In the genomic region with DNA sequence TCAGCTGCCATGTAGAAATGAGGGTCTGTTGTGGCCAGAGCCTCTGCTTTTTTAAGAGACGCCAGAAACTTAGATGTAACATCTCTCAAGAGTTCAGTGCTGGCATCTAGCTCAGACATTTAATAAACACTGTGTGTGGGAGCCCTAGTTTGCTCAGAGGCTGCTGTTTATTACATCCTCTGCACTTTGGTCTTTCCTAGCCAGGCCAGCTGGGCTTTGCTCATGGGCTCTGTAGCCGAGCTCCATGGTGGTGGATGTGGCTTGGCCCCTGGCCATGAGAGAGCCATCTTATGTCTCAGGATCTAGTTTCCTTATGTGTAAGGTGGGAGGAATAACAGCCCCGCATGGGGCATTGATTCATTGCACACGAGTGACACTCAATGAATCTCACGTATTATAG, we compare ENCODE assay signal across 1 cellular context.
TF ChIP-seq lines count a peak whose summit lies in the region.

No MANE protein-coding gene starts in this region.

TF ChIP-seq in HepG2, 621 proteins besides CTCF, POLR2A, EP300 and RAD21 (continued from another document and continues in another):
- TF ChIP-seq, protein P1, sequence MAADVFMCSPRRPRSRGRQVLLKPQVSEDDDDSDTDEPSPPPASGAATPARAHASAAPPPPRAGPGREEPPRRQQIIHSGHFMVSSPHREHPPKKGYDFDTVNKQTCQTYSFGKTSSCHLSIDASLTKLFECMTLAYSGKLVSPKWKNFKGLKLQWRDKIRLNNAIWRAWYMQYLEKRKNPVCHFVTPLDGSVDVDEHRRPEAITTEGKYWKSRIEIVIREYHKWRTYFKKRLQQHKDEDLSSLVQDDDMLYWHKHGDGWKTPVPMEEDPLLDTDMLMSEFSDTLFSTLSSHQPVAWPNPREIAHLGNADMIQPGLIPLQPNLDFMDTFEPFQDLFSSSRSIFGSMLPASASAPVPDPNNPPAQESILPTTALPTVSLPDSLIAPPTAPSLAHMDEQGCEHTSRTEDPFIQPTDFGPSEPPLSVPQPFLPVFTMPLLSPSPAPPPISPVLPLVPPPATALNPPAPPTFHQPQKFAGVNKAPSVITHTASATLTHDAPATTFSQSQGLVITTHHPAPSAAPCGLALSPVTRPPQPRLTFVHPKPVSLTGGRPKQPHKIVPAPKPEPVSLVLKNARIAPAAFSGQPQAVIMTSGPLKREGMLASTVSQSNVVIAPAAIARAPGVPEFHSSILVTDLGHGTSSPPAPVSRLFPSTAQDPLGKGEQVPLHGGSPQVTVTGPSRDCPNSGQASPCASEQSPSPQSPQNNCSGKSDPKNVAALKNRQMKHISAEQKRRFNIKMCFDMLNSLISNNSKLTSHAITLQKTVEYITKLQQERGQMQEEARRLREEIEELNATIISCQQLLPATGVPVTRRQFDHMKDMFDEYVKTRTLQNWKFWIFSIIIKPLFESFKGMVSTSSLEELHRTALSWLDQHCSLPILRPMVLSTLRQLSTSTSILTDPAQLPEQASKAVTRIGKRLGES (CRISPR knock-in tag; IDR thresholded peaks at IDR 0.05; ENCODE audit: borderline replicate concordance): no peak
- TF ChIP-seq MYNN (CRISPR knock-in tag; IDR thresholded peaks at IDR 0.05; ENCODE audit: low read depth) (no peak), MED8 (CRISPR knock-in tag; IDR thresholded peaks at IDR 0.05; ENCODE audit: insufficient replicate concordance) (no peak), KDM6A (CRISPR knock-in tag; IDR thresholded peaks at IDR 0.05; ENCODE audit: low read depth) (0 out of 2 replicates have a peak, but pooled peaks have one; percentile 17), YY1 (IDR thresholded peaks at IDR 0.05; ENCODE audit: insufficient read depth, insufficient replicate concordance, low read depth, low read length) (peak; percentile 58), JARID2 (CRISPR knock-in tag; IDR thresholded peaks at IDR 0.05; ENCODE audit: insufficient replicate concordance) (no peak), ZNF331 (CRISPR knock-in tag; IDR thresholded peaks at IDR 0.05) (peak; percentile 53; the same call in 1 of the 2 replicates), MATR3 (CRISPR knock-in tag; IDR thresholded peaks at IDR 0.05) (no peak), FOXJ3 (CRISPR knock-in tag; IDR thresholded peaks at IDR 0.05; ENCODE audit: borderline replicate concordance) (peak; percentile 49; the same call in 1 of the 2 replicates), RCOR2 (CRISPR knock-in tag; IDR thresholded peaks at IDR 0.05) (peak; percentile 54; the same call in 1 of the 2 replicates), ELF3 (CRISPR knock-in tag; IDR thresholded peaks at IDR 0.05) (no peak), MTF1 (CRISPR knock-in tag; IDR thresholded peaks at IDR 0.05) (no peak), ZNF264 (CRISPR knock-in tag; IDR thresholded peaks at IDR 0.05) (peak; percentile 72; the same call in 1 of the 2 replicates), FOXA1 (IDR thresholded peaks at IDR 0.05) (no peak), FOXA1 (CRISPR knock-in tag; IDR thresholded peaks at IDR 0.05) (0 out of 2 replicates have a peak, but pooled peaks have one; percentile 24), GATAD2A (CRISPR knock-in tag; IDR thresholded peaks at IDR 0.05) (peak; percentile 36; the same call in 1 of the 2 replicates), ZNF205 (CRISPR knock-in tag; IDR thresholded peaks at IDR 0.05) (no peak), HNF4A (CRISPR knock-in tag; IDR thresholded peaks at IDR 0.05) (peak; percentile 93), MIXL1 (CRISPR knock-in tag; IDR thresholded peaks at IDR 0.05) (peak; percentile 65; the same call in 1 of the 2 replicates), FOXK1 (CRISPR knock-in tag; IDR thresholded peaks at IDR 0.05; ENCODE audit: borderline replicate concordance, low read depth) (0 out of 2 replicates have a peak, but pooled peaks have one; percentile 48), NR3C1 (CRISPR knock-in tag; IDR thresholded peaks at IDR 0.05) (no peak), HOXA3 (CRISPR knock-in tag; IDR thresholded peaks at IDR 0.05) (peak; percentile 42; the same call in 1 of the 2 replicates), SRSF4 (IDR thresholded peaks at IDR 0.05; ENCODE audit: low read depth, low read length, poor library complexity, severe bottlenecking) (no peak), ERF (CRISPR knock-in tag; IDR thresholded peaks at IDR 0.05) (peak; percentile 51; the same call in 1 of the 2 replicates), TARDBP (CRISPR knock-in tag; IDR thresholded peaks at IDR 0.05) (peak; percentile 43; the same call in 1 of the 2 replicates), TRIM24 (CRISPR knock-in tag; IDR thresholded peaks at IDR 0.05) (no peak), ZNF776 (CRISPR knock-in tag; IDR thresholded peaks at IDR 0.05) (no peak), KMT2B (CRISPR knock-in tag; IDR thresholded peaks at IDR 0.05) (0 out of 2 replicates have a peak, but pooled peaks have one; percentile 32), NCOA5 (CRISPR knock-in tag; IDR thresholded peaks at IDR 0.05) (no peak), ARNT2 (CRISPR knock-in tag; IDR thresholded peaks at IDR 0.05; ENCODE audit: low read depth) (no peak), ZNF263 (CRISPR knock-in tag; IDR thresholded peaks at IDR 0.05) (no peak), RXRB (CRISPR knock-in tag; IDR thresholded peaks at IDR 0.05; ENCODE audit: borderline replicate concordance) (peak; percentile 29; the same call in 1 of the 2 replicates), ZNF143 (CRISPR knock-in tag; IDR thresholded peaks at IDR 0.05) (no peak), ZNF530 (CRISPR knock-in tag; IDR thresholded peaks at IDR 0.05; ENCODE audit: low read depth) (no peak), ZNF468 (CRISPR knock-in tag; IDR thresholded peaks at IDR 0.05) (no peak), RNF2 (conservative IDR thresholded peaks at IDR 0.05; ENCODE audit: low read depth) (no peak), YEATS4 (CRISPR knock-in tag; IDR thresholded peaks at IDR 0.05; ENCODE audit: borderline replicate concordance) (peak; percentile 33; the same call in 1 of the 2 replicates), ETV5 (CRISPR knock-in tag; IDR thresholded peaks at IDR 0.05; ENCODE audit: borderline replicate concordance) (peak; percentile 44; the same call in 1 of the 2 replicates), RAD51 (IDR thresholded peaks at IDR 0.05; ENCODE audit: borderline replicate concordance) (no peak), SOX6 (IDR thresholded peaks at IDR 0.05) (no peak), SOX6 (CRISPR knock-in tag; IDR thresholded peaks at IDR 0.05) (peak; percentile 49), SAP130 (CRISPR knock-in tag; IDR thresholded peaks at IDR 0.05; ENCODE audit: low read depth) (0 out of 2 replicates have a peak, but pooled peaks have one; percentile 26), EEA1 (CRISPR knock-in tag; IDR thresholded peaks at IDR 0.05; ENCODE audit: borderline replicate concordance) (no peak), FOXO1 (CRISPR knock-in tag; IDR thresholded peaks at IDR 0.05) (peak; percentile 85), ZNF792 (CRISPR knock-in tag; IDR thresholded peaks at IDR 0.05) (0 out of 2 replicates have a peak, but pooled peaks have one; percentile 41), ZNF354B (CRISPR knock-in tag; IDR thresholded peaks at IDR 0.05) (no peak), MAFG (CRISPR knock-in tag; IDR thresholded peaks at IDR 0.05) (no peak), ZNF292 (CRISPR knock-in tag; IDR thresholded peaks at IDR 0.05; ENCODE audit: borderline replicate concordance, low read depth) (peak; percentile 28; the same call in 1 of the 2 replicates), MYC (CRISPR knock-in tag; IDR thresholded peaks at IDR 0.05; ENCODE audit: borderline replicate concordance) (no peak), ZNF7 (CRISPR knock-in tag; IDR thresholded peaks at IDR 0.05) (no peak), ATF1 (CRISPR knock-in tag; IDR thresholded peaks at IDR 0.05) (no peak), SALL1 (CRISPR knock-in tag; IDR thresholded peaks at IDR 0.05) (peak; percentile 80)
- TF ChIP-seq, protein P2, sequence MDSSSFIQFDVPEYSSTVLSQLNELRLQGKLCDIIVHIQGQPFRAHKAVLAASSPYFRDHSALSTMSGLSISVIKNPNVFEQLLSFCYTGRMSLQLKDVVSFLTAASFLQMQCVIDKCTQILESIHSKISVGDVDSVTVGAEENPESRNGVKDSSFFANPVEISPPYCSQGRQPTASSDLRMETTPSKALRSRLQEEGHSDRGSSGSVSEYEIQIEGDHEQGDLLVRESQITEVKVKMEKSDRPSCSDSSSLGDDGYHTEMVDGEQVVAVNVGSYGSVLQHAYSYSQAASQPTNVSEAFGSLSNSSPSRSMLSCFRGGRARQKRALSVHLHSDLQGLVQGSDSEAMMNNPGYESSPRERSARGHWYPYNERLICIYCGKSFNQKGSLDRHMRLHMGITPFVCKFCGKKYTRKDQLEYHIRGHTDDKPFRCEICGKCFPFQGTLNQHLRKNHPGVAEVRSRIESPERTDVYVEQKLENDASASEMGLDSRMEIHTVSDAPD (CRISPR knock-in tag; IDR thresholded peaks at IDR 0.05): no peak
- TF ChIP-seq, protein P3, sequence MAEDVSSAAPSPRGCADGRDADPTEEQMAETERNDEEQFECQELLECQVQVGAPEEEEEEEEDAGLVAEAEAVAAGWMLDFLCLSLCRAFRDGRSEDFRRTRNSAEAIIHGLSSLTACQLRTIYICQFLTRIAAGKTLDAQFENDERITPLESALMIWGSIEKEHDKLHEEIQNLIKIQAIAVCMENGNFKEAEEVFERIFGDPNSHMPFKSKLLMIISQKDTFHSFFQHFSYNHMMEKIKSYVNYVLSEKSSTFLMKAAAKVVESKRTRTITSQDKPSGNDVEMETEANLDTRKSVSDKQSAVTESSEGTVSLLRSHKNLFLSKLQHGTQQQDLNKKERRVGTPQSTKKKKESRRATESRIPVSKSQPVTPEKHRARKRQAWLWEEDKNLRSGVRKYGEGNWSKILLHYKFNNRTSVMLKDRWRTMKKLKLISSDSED (CRISPR knock-in tag; IDR thresholded peaks at IDR 0.05): no peak
- TF ChIP-seq, protein P4, sequence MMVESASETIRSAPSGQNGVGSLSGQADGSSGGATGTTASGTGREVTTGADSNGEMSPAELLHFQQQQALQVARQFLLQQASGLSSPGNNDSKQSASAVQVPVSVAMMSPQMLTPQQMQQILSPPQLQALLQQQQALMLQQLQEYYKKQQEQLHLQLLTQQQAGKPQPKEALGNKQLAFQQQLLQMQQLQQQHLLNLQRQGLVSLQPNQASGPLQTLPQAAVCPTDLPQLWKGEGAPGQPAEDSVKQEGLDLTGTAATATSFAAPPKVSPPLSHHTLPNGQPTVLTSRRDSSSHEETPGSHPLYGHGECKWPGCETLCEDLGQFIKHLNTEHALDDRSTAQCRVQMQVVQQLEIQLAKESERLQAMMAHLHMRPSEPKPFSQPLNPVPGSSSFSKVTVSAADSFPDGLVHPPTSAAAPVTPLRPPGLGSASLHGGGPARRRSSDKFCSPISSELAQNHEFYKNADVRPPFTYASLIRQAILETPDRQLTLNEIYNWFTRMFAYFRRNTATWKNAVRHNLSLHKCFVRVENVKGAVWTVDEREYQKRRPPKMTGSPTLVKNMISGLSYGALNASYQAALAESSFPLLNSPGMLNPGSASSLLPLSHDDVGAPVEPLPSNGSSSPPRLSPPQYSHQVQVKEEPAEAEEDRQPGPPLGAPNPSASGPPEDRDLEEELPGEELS (CRISPR knock-in tag; IDR thresholded peaks at IDR 0.05): peak; percentile 70
- TF ChIP-seq, protein P5, sequence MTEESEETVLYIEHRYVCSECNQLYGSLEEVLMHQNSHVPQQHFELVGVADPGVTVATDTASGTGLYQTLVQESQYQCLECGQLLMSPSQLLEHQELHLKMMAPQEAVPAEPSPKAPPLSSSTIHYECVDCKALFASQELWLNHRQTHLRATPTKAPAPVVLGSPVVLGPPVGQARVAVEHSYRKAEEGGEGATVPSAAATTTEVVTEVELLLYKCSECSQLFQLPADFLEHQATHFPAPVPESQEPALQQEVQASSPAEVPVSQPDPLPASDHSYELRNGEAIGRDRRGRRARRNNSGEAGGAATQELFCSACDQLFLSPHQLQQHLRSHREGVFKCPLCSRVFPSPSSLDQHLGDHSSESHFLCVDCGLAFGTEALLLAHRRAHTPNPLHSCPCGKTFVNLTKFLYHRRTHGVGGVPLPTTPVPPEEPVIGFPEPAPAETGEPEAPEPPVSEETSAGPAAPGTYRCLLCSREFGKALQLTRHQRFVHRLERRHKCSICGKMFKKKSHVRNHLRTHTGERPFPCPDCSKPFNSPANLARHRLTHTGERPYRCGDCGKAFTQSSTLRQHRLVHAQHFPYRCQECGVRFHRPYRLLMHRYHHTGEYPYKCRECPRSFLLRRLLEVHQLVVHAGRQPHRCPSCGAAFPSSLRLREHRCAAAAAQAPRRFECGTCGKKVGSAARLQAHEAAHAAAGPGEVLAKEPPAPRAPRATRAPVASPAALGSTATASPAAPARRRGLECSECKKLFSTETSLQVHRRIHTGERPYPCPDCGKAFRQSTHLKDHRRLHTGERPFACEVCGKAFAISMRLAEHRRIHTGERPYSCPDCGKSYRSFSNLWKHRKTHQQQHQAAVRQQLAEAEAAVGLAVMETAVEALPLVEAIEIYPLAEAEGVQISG (CRISPR knock-in tag; IDR thresholded peaks at IDR 0.05): 0 out of 2 replicates have a peak, but pooled peaks have one; percentile 25
- TF ChIP-seq, protein P6, sequence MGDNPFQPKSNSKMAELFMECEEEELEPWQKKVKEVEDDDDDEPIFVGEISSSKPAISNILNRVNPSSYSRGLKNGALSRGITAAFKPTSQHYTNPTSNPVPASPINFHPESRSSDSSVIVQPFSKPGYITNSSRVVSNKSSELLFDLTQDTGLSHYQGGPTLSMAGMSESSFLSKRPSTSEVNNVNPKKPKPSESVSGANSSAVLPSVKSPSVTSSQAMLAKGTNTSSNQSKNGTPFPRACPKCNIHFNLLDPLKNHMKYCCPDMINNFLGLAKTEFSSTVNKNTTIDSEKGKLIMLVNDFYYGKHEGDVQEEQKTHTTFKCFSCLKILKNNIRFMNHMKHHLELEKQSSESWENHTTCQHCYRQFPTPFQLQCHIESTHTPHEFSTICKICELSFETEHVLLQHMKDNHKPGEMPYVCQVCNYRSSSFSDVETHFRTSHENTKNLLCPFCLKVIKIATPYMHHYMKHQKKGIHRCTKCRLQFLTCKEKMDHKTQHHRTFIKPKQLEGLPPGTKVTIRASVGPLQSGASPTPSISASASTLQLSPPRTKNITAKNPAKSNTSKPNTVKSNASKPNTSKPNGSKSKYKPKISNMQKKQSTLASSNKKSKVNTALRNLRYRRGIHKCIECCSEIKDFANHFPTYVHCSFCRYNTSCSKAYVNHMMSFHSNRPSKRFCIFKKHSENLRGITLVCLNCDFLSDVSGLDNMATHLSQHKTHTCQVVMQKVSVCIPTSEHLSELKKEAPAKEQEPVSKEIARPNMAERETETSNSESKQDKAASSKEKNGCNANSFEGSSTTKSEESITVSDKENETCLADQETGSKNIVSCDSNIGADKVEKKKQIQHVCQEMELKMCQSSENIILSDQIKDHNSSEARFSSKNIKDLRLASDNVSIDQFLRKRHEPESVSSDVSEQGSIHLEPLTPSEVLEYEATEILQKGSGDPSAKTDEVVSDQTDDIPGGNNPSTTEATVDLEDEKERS (CRISPR knock-in tag; IDR thresholded peaks at IDR 0.05): no peak
- TF ChIP-seq, protein P7, sequence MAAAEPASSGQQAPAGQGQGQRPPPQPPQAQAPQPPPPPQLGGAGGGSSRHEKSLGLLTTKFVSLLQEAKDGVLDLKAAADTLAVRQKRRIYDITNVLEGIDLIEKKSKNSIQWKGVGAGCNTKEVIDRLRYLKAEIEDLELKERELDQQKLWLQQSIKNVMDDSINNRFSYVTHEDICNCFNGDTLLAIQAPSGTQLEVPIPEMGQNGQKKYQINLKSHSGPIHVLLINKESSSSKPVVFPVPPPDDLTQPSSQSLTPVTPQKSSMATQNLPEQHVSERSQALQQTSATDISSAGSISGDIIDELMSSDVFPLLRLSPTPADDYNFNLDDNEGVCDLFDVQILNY (CRISPR knock-in tag; conservative IDR thresholded peaks at IDR 0.05): no peak
